14 cellular contexts compared by ENCODE assay signal in the genomic region with DNA sequence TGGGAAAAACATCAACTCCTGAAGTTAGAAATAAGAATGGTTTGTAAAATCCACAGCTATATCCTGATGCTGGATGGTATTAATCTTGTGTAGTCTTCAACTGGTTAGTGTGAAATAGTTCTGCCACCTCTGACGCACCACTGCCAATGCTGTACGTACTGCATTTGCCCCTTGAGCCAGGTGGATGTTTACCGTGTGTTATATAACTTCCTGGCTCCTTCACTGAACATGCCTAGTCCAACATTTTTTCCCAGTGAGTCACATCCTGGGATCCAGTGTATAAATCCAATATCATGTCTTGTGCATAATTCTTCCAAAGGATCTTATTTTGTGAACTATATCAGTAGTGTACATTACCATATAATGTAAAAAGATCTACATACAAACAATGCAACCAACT. TPM values are rescaled to one million over a fixed set of nuclear protein-coding genes. Genes with fewer than 3 reads are reported as not detected.
DNase-seq lines count a peak whose midpoint lies in the region; ATAC-seq, FAIRE-seq and TF ChIP-seq lines count a peak whose summit lies in the region.
"Not testable (repeated sequence)": the region's sequence is repeated elsewhere in the genome, so short reads cannot be mapped to it uniquely, and the experiment has no call there.
"Had no signal": no experiment of that assay in that cellular context is flagged by ENCODE, and none has a peak within 500 bp of the region (broad histone marks: within the 10 kb centered on the region; RNA-seq: fewer than 3 reads in every experiment).

No MANE protein-coding gene starts in this region.

- H3K27me3 ChIP-seq in ACC112 (ENCODE audit: insufficient read depth, low read length); body of pancreas; liver (ENCODE audit: control insufficient read depth in 4 of 4, insufficient read depth in 4 of 4, low read length in 3 of 4); smooth muscle cell (ENCODE audit: low read depth): not testable (repeated sequence)

- peak; percentile 81 for ATAC-seq in body of pancreas

- peaks cover 62% of the 10 kb centered on the region for H4K20me1 ChIP-seq in smooth muscle cell (ENCODE audit: low read depth)

- peaks cover 65% of the 10 kb centered on the region for H3F3A ChIP-seq in smooth muscle cell (ENCODE audit: low read depth)

- FAIRE-seq in G401.6 (lab: Jason Lieb, UNC) = peak; percentile 28

- 18 to 25% methylated on average over 3 of the region's 3 CpGs for WGBS in body of pancreas, 2 donors
- 29% methylated on average over 3 of the region's 3 CpGs for WGBS in liver
- 88% methylated on average over 3 of the region's 3 CpGs for WGBS in smooth muscle cell (ENCODE audit: low lambda C conversion rate)

- H3K9ac ChIP-seq in liver (ENCODE audit: low read depth in 1 of 2, low read length in 2 of 2); smooth muscle cell (ENCODE audit: low read depth): not testable (repeated sequence)

- not testable (repeated sequence) for H3K79me2 ChIP-seq in ACC112 (ENCODE audit: control insufficient read depth, insufficient read depth, low read length, unreplicated experiment)
- peaks cover 11% of the 10 kb centered on the region for H3K79me2 ChIP-seq in smooth muscle cell (ENCODE audit: low read depth)

- DNase-seq in NCI-H226 (peak; percentile 89), SW480 (ENCODE audit: low spot score) (peak; percentile 61), body of pancreas (peak; percentile 42 to 80 (median 64)), fibroblast of pulmonary artery (ENCODE audit: low read depth) (peak; percentile 32)
- DNase-seq in smooth muscle cell (lab: John Stamatoyannopoulos, UW; ENCODE audit: unreplicated experiment) = not testable (repeated sequence)

- H3K27ac ChIP-seq in ACC112 (ENCODE audit: low read depth, low read length) (peak overlapping the region; percentile 39), body of pancreas (peak overlapping the region in 1 of 4 donors; percentile 6), liver (ENCODE audit: low read depth in 1 of 2, low read length in 2 of 2) (peak overlapping the region; percentile 49 to 54), smooth muscle cell (ENCODE audit: low read depth) (peak overlapping the region; percentile 63)

- not testable (repeated sequence) for H2AFZ ChIP-seq in ACC112 (ENCODE audit: low read length, unreplicated experiment); smooth muscle cell (ENCODE audit: low read depth)

- H3K4me3 ChIP-seq in ACC112 (ENCODE audit: low read depth, low read length); body of pancreas; fibroblast of pulmonary artery (replicated peaks; ENCODE audit: low read depth, low read length); liver (ENCODE audit: low read depth in 1 of 3, low read length in 3 of 3); smooth muscle cell: not testable (repeated sequence)

- H3K4me2 ChIP-seq in smooth muscle cell = not testable (repeated sequence)

- H3K4me1 ChIP-seq in ACC112 (ENCODE audit: control insufficient read depth, insufficient read depth, low read length, unreplicated experiment); body of pancreas; liver (ENCODE audit: control insufficient read depth in 4 of 4, insufficient read depth in 4 of 4, low read length in 3 of 4); smooth muscle cell (ENCODE audit: low read depth): not testable (repeated sequence)

- intact Hi-C loops in body of pancreas (cut with DNase I) = not testable (repeated sequence)

- not testable (repeated sequence) for H3K9me3 ChIP-seq in body of pancreas; liver (ENCODE audit: control insufficient read depth in 4 of 4, low read length in 3 of 4); smooth muscle cell (replicated peaks; ENCODE audit: low read depth)

- not testable (repeated sequence) for TF ChIP-seq RAD21 in liver (IDR thresholded peaks at IDR 0.05)

- peaks cover 42% of the 10 kb centered on the region for H3K36me3 ChIP-seq in ACC112 (ENCODE audit: insufficient read depth, low read length)
- peaks cover 11 to 28% of the 10 kb centered on the region in 2 donors for H3K36me3 ChIP-seq in body of pancreas (replicated peaks in 1 of 2; ENCODE audit: insufficient read depth in 1 of 2, low read depth in 2 of 2)
- H3K36me3 ChIP-seq in liver (ENCODE audit: control insufficient read depth in 4 of 4, insufficient read depth in 3 of 4, low read depth in 1 of 4, low read length in 3 of 4) = peaks cover 4 to 55% (median 48%) of the 10 kb centered on the region in 4 donors
- H3K36me3 ChIP-seq in smooth muscle cell (ENCODE audit: low read depth) = peaks cover 49% of the 10 kb centered on the region

- TF ChIP-seq CTCF in body of pancreas (IDR thresholded peaks at IDR 0.05); fibroblast of pulmonary artery (IDR thresholded peaks at IDR 0.05; ENCODE audit: low read length, missing control alignments); liver (IDR thresholded peaks at IDR 0.05; ENCODE audit: low read depth, low read length, missing input control); smooth muscle cell (IDR thresholded peaks at IDR 0.05; ENCODE audit: borderline replicate concordance, insufficient read depth, poor library complexity, severe bottlenecking): not testable (repeated sequence)

- TF ChIP-seq POLR2A in body of pancreas (IDR thresholded peaks at IDR 0.05) = not testable (repeated sequence)

TF ChIP-seq in liver, 16 proteins besides CTCF, POLR2A, EP300 and RAD21:
- TF ChIP-seq JUND (IDR thresholded peaks at IDR 0.05) = peak in 1 of 2 donors; percentile 66
- peak in 1 of 2 donors; percentile 20 for TF ChIP-seq HNF4A (conservative IDR thresholded peaks at IDR 0.05)

RNA-seq across cellular contexts. Expression of gene LDHC, which starts 4.7 kb away (rescaled TPM):
- total RNA-seq in body of pancreas = not detected
- under 1 TPM in 1 of 2 donors, not detected in 1; 0.14 TPM for total RNA-seq in liver
- polyA plus RNA-seq in liver = 1 to 10 TPM; 1.1 to 2.6 TPM
- total RNA-seq in smooth muscle cell = 0.45 and 3.1 TPM in 2 replicates
- polyA plus RNA-seq in smooth muscle cell = 0.83 and 1.2 TPM in 2 replicates
- total RNA-seq: activated CD4-positive, alpha-beta memory T cell treated with anti-CD3 and anti-CD28 coated beads for 36 hours; occipital lobe had no signal
- polyA plus RNA-seq: CD14-positive monocyte had no signal

RNA-seq across cellular contexts. Expression of gene LDHA, which starts 13.0 kb away (rescaled TPM):
- total RNA-seq in body of pancreas (100 to 1,000 TPM in 1 of 2 donors, 10 to 100 TPM in 1; 94.6 to 147 TPM), liver (100 to 1,000 TPM; 215 to 799 TPM), smooth muscle cell (1,106 and 1,201 TPM in 2 replicates)
- polyA plus RNA-seq in liver (100 to 1,000 TPM; 491 to 911 TPM), smooth muscle cell (2,158 and 2,272 TPM in 2 replicates)

RNA-seq across cellular contexts. Expression of gene LDHAL6A, which starts 48.3 kb away (rescaled TPM):
- total RNA-seq in body of pancreas = not detected
- not detected for total RNA-seq in liver
- under 1 TPM in 1 of 2 donors, not detected in 1; 0.28 TPM for polyA plus RNA-seq in liver
- not detected in 2 replicates for total RNA-seq in smooth muscle cell
- 0.06 TPM in 1 of 2 replicates, not detected in the other for polyA plus RNA-seq in smooth muscle cell
- total RNA-seq: gastrocnemius medialis, right atrium auricular region had no signal
- polyA plus RNA-seq: adipose tissue, CD14-positive monocyte had no signal
